Comparison of ENCODE assay signal across 9 cellular contexts in the genomic region with DNA sequence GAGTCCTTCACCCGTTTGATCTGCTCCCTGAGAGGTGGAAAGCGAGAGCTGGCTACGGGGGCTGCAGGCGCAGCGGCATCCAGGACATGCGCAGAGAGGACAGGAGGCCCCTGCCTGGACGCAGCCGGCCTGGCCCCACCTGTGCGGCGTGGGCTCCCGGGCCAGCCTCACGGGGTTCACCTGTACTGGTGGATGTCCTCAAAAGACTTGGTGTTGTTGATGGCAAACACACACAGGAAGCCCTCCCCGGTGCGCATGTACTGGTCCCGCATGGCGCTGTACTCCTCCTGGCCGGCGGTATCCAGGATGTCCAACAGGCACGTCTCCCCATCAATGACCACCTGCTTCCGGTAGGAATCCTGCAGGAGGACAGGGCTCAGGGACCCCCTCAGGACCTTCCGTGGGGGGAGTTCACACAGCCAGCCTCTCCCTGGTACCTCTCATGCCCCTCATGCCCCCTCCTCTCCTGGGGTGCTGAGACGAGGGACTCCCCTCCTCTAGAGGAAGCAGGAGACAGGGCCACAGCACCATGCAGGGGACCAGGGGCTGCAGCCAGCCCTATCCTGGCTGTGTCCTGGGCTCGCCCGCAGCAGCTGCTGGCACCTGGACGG. TPM values are rescaled to one million over a fixed set of nuclear protein-coding genes. Genes with fewer than 3 reads are reported as not detected.
DNase-seq lines count a peak whose midpoint lies in the region; ATAC-seq and TF ChIP-seq lines count a peak whose summit lies in the region.
"Had no signal": no experiment of that assay in that cellular context is flagged by ENCODE, and none has a peak within 500 bp of the region (broad histone marks: within the 10 kb centered on the region; RNA-seq: fewer than 3 reads in every experiment).

No MANE protein-coding gene starts in this region.

- no peaks in the 10 kb centered on the region for H3K9me3 Mint-ChIP-seq in activated naive CD4-positive, alpha-beta T cell treated with anti-CD3 and anti-CD28 coated beads for 36 hours
- H3K9me3 Mint-ChIP-seq in stimulated activated memory B cell treated with anti-CD40 and anti-IgM and Interleukin-4, amounts not matched to agents 10 μg/mL and 1 μg/mL and 100 μg/mL, for 72 hours = no peaks in the 10 kb centered on the region

- POLR2A ChIA-PET in RWPE1 (lab: Yijun Ruan, JAX; ENCODE audit: low non-redundant PET) = interaction anchor here (0.6 to 0.9 kb wide), 2 partner anchors 23 to 121 kb away, joined by 3 to 10 read pairs; no protein-coding TSS in a partner anchor

- no peak for ATAC-seq in stimulated activated memory B cell treated with anti-CD40 and anti-IgM and Interleukin-4, amounts not matched to agents 10 μg/mL and 1 μg/mL and 100 μg/mL, for 72 hours
- no peak for ATAC-seq in HG02870 (IDR thresholded peaks at IDR 0.05; ENCODE audit: unreplicated experiment)

- peaks cover 4% of the 10 kb centered on the region for H3K36me3 Mint-ChIP-seq in activated naive CD4-positive, alpha-beta T cell treated with anti-CD3 and anti-CD28 coated beads for 36 hours (ENCODE audit: low read depth)
- H3K36me3 Mint-ChIP-seq in stimulated activated memory B cell treated with anti-CD40 and anti-IgM and Interleukin-4, amounts not matched to agents 10 μg/mL and 1 μg/mL and 100 μg/mL, for 72 hours = peaks cover 14% of the 10 kb centered on the region

- peaks cover 7% of the 10 kb centered on the region for H3K4me1 Mint-ChIP-seq in activated naive CD4-positive, alpha-beta T cell treated with anti-CD3 and anti-CD28 coated beads for 36 hours (ENCODE audit: low read depth)
- H3K4me1 Mint-ChIP-seq in stimulated activated memory B cell treated with anti-CD40 and anti-IgM and Interleukin-4, amounts not matched to agents 10 μg/mL and 1 μg/mL and 100 μg/mL, for 72 hours = peaks cover 41% of the 10 kb centered on the region

- no peak for DNase-seq in activated naive CD4-positive, alpha-beta T cell treated with anti-CD3 and anti-CD28 coated beads for 36 hours
- no peak for DNase-seq in activated naive CD4-positive, alpha-beta T cell treated with Interleukin-2 at 50 U/mL for 16 hours
- DNase-seq in RWPE1 (ENCODE audit: low spot score) = no peak
- no peak for DNase-seq in foreskin fibroblast
- no peak for DNase-seq in NCI-H774 (lab: John Stamatoyannopoulos, UW)
- DNase-seq in activated effector memory CD4-positive, alpha-beta T cell treated with anti-CD3 and anti-CD28 coated beads, Interleukin-2, amount 50 U/mL, for 16 hours = no peak
- DNase-seq: NCI-H748 treated with DMSO at 0.1 percent for 48 hours had no signal

- peak overlapping the region; percentile 60 to 71 for H3K4me3 ChIP-seq in foreskin fibroblast (ENCODE audit: low read depth in 1 of 2, low read length in 2 of 2)

- TF ChIP-seq CTCF in RWPE1 (conservative IDR thresholded peaks at IDR 0.05; ENCODE audit: low read depth) = no peak
- no peak for TF ChIP-seq CTCF in foreskin fibroblast (IDR thresholded peaks at IDR 0.05; ENCODE audit: low read depth, low read length)

- H3K27me3 Mint-ChIP-seq in activated naive CD4-positive, alpha-beta T cell treated with anti-CD3 and anti-CD28 coated beads for 36 hours (ENCODE audit: low read depth) = no peaks in the 10 kb centered on the region
- H3K27me3 Mint-ChIP-seq in stimulated activated memory B cell treated with anti-CD40 and anti-IgM and Interleukin-4, amounts not matched to agents 10 μg/mL and 1 μg/mL and 100 μg/mL, for 72 hours = no peaks in the 10 kb centered on the region

- CTCF ChIA-PET in activated naive CD4-positive, alpha-beta T cell treated with anti-CD3 and anti-CD28 coated beads for 36 hours (lab: Charles Lee) = interaction anchor here (1.3 to 6.1 kb wide), 2 partner anchors 12 to 15 kb away, joined by 4 to 34 read pairs; no protein-coding TSS in a partner anchor
- CTCF ChIA-PET in RWPE1 (lab: Yijun Ruan, JAX) = interaction anchor here (0.6 to 3.0 kb wide), 2 partner anchors 15 to 178 kb away, joined by 3 to 15 read pairs; no protein-coding TSS in a partner anchor

- no peak overlapping the region for H3K27ac Mint-ChIP-seq in activated naive CD4-positive, alpha-beta T cell treated with anti-CD3 and anti-CD28 coated beads for 36 hours
- H3K27ac Mint-ChIP-seq in stimulated activated memory B cell treated with anti-CD40 and anti-IgM and Interleukin-4, amounts not matched to agents 10 μg/mL and 1 μg/mL and 100 μg/mL, for 72 hours = no peak overlapping the region

- intact Hi-C loops in activated naive CD4-positive, alpha-beta T cell treated with anti-CD3 and anti-CD28 coated beads for 36 hours (cut with micrococcal nuclease) = no loop called here

- H3K27ac ChIP-seq in RWPE1 = peak overlapping the region; percentile 99

- H3K4me3 Mint-ChIP-seq in activated naive CD4-positive, alpha-beta T cell treated with anti-CD3 and anti-CD28 coated beads for 36 hours = peak overlapping the region; percentile 21
- peak overlapping the region; percentile 81 for H3K4me3 Mint-ChIP-seq in stimulated activated memory B cell treated with anti-CD40 and anti-IgM and Interleukin-4, amounts not matched to agents 10 μg/mL and 1 μg/mL and 100 μg/mL, for 72 hours

RNA-seq across cellular contexts. Expression of gene HRAS, which starts 1.7 kb away (rescaled TPM):
- total RNA-seq in activated naive CD4-positive, alpha-beta T cell treated with anti-CD3 and anti-CD28 coated beads for 36 hours = 10 to 100 TPM; 22.0 to 25.8 TPM

RNA-seq across cellular contexts. Expression of gene LRRC56, which starts 3.6 kb away (rescaled TPM):
- total RNA-seq in activated naive CD4-positive, alpha-beta T cell treated with anti-CD3 and anti-CD28 coated beads for 36 hours = 1 to 10 TPM; 1.0 to 1.3 TPM

RNA-seq across cellular contexts. Expression of gene RNH1, which starts 26.6 kb away (rescaled TPM):
- total RNA-seq in activated naive CD4-positive, alpha-beta T cell treated with anti-CD3 and anti-CD28 coated beads for 36 hours = 100 to 1,000 TPM; 101 to 102 TPM

RNA-seq across cellular contexts. Expression of gene LMNTD2, which starts 26.8 kb away (rescaled TPM):
- total RNA-seq in activated naive CD4-positive, alpha-beta T cell treated with anti-CD3 and anti-CD28 coated beads for 36 hours = 1 to 10 TPM; 4.5 to 5.2 TPM

RNA-seq across cellular contexts. Expression of gene RASSF7, which starts 27.1 kb away (rescaled TPM):
- total RNA-seq in activated naive CD4-positive, alpha-beta T cell treated with anti-CD3 and anti-CD28 coated beads for 36 hours = 1 to 10 TPM; 8.3 to 9.9 TPM
